Comparison of ENCODE assay signal across 8 cellular contexts in the genomic region with DNA sequence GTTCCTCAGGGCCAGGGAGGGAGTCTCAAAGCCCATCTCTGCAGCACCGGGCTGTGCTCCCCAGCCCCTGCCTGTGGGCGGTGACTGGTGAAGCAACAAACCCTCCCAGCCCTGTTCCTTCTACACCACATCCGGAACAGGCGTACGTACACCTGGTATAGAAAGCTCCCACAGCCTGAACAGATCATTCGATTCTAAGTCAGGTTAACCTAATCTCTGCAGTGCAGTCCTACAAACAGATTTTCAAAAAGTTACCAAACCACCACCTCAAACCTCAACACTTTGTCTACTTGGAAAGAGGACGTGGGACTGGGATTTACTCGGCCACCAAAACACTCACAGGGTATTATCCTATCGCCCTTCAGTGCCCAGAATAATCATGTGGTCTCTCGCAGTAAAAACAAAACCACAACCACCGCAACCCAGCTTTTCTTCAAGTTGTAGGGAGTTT.
DNase-seq lines count a peak whose midpoint lies in the region; ATAC-seq and TF ChIP-seq lines count a peak whose summit lies in the region.

No MANE protein-coding gene starts in this region.

- H3K4me3 Mint-ChIP-seq in WTC11 = no peak overlapping the region

- DNase-seq in WTC11 (ENCODE audit: low spot score) (no peak), esophagus squamous epithelium (lab: John Stamatoyannopoulos, UW) (no peak), NCI-H226 (no peak), NCI-H82 treated with DMSO at 0.1 percent for 48 hours (lab: John Stamatoyannopoulos, UW; ENCODE audit: unreplicated experiment) (no peak), DMS 273 (lab: John Stamatoyannopoulos, UW; ENCODE audit: unreplicated experiment) (no peak)
- DNase-seq in stimulated activated CD8-positive, alpha-beta memory T cell treated with anti-CD3 and anti-CD28 coated beads, Interleukin-15, amount 100 ng/mL, for 48 hours (ENCODE audit: low read depth in 2 of 2) = peak; percentile 35 to 54

- peak; percentile 74 for ATAC-seq in GM18520 (IDR thresholded peaks at IDR 0.05; ENCODE audit: unreplicated experiment)
- ATAC-seq in HG03060 (IDR thresholded peaks at IDR 0.05; ENCODE audit: low read depth, unreplicated experiment) = peak; percentile 91
- ATAC-seq in WTC11 = no peak

- no peaks in the 10 kb centered on the region for H3K36me3 Mint-ChIP-seq in WTC11

- peaks cover 0 to 21% (median 0%) of the 10 kb centered on the region in 3 donors for H3K4me1 ChIP-seq in esophagus squamous epithelium

- H3K27me3 ChIP-seq in esophagus squamous epithelium = no peaks in the 10 kb centered on the region

- no peaks in the 10 kb centered on the region for H3K9me3 Mint-ChIP-seq in WTC11

- 63 to 82% methylated on average over 7 to 11 of the region's 11 CpGs for WGBS in esophagus squamous epithelium, 2 donors

- CTCF ChIA-PET in WTC11 (lab: Charles Lee) = interaction anchor here (1.5 kb wide), 1 partner anchor 21 kb away, joined by 3 read pairs; no protein-coding TSS in a partner anchor

- no peaks in the 10 kb centered on the region for H3K4me1 Mint-ChIP-seq in WTC11

- TF ChIP-seq CTCF in WTC11 (IDR thresholded peaks at IDR 0.05) (no peak), esophagus squamous epithelium (IDR thresholded peaks at IDR 0.05) (no peak)

- intact Hi-C loops in esophagus squamous epithelium (cut with DNase I) = no loop called here

- no peak for TF ChIP-seq POLR2A in esophagus squamous epithelium (IDR thresholded peaks at IDR 0.05)

- peak overlapping the region in 3 of 4 donors; percentile 20 to 55 (median 34) for H3K27ac ChIP-seq in esophagus squamous epithelium

- H3K36me3 ChIP-seq in esophagus squamous epithelium = no peaks in the 10 kb centered on the region

- no peaks in the 10 kb centered on the region for H3K9me3 ChIP-seq in esophagus squamous epithelium

- H3K4me3 ChIP-seq in esophagus squamous epithelium = peak overlapping the region in 1 of 4 donors; percentile 22

- 0 out of 2 replicates have a peak overlapping the region, but pooled peaks have one; percentile 29 for H3K27ac Mint-ChIP-seq in WTC11

- H3K27me3 Mint-ChIP-seq in WTC11 (ENCODE audit: low read depth) = no peaks in the 10 kb centered on the region

- POLR2A ChIA-PET in WTC11 (lab: Charles Lee) = no interaction called here

TF ChIP-seq in WTC11, 78 proteins besides CTCF, POLR2A, EP300 and RAD21 (continues in another document):
- TF ChIP-seq, protein P1, sequence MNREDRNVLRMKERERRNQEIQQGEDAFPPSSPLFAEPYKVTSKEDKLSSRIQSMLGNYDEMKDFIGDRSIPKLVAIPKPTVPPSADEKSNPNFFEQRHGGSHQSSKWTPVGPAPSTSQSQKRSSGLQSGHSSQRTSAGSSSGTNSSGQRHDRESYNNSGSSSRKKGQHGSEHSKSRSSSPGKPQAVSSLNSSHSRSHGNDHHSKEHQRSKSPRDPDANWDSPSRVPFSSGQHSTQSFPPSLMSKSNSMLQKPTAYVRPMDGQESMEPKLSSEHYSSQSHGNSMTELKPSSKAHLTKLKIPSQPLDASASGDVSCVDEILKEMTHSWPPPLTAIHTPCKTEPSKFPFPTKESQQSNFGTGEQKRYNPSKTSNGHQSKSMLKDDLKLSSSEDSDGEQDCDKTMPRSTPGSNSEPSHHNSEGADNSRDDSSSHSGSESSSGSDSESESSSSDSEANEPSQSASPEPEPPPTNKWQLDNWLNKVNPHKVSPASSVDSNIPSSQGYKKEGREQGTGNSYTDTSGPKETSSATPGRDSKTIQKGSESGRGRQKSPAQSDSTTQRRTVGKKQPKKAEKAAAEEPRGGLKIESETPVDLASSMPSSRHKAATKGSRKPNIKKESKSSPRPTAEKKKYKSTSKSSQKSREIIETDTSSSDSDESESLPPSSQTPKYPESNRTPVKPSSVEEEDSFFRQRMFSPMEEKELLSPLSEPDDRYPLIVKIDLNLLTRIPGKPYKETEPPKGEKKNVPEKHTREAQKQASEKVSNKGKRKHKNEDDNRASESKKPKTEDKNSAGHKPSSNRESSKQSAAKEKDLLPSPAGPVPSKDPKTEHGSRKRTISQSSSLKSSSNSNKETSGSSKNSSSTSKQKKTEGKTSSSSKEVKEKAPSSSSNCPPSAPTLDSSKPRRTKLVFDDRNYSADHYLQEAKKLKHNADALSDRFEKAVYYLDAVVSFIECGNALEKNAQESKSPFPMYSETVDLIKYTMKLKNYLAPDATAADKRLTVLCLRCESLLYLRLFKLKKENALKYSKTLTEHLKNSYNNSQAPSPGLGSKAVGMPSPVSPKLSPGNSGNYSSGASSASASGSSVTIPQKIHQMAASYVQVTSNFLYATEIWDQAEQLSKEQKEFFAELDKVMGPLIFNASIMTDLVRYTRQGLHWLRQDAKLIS (CRISPR knock-in tag; IDR thresholded peaks at IDR 0.05; ENCODE audit: borderline replicate concordance) = no peak
- TF ChIP-seq HMGXB4 (CRISPR knock-in tag; IDR thresholded peaks at IDR 0.05) (no peak), ZNF232 (CRISPR knock-in tag; IDR thresholded peaks at IDR 0.05) (no peak), ARID4B (CRISPR knock-in tag; IDR thresholded peaks at IDR 0.05; ENCODE audit: borderline replicate concordance) (no peak), ATF6 (CRISPR knock-in tag; IDR thresholded peaks at IDR 0.05) (no peak), USF1 (CRISPR knock-in tag; IDR thresholded peaks at IDR 0.05) (no peak)

Comparison
In these comparisons a context has a peak if more than half of its experiments do, and no peak if none do; other contexts are left out.
1. DNase-seq: peak in stimulated activated CD8-positive, alpha-beta memory T cell treated with anti-CD3 and anti-CD28 coated beads, Interleukin-15, amount 100 ng/mL, for 48 hours (2 of 2); none in WTC11 (single experiment), esophagus squamous epithelium (single experiment), NCI-H226 (single experiment), NCI-H82 treated with DMSO at 0.1 percent for 48 hours (single experiment) and DMS 273 (single experiment).